16 cellular contexts compared by ENCODE assay signal in genomic region chr14:75461755-75462349, GRCh38.
"Had no signal": no experiment of that assay in that cellular context is flagged by ENCODE, and none has a peak within 500 bp of the region (broad histone marks: within the 10 kb centered on the region; RNA-seq: fewer than 3 reads in every experiment).

No MANE protein-coding gene starts in this region.

- H3K27me3 ChIP-seq: adrenal gland, colonic mucosa, esophagus squamous epithelium, gastroesophageal sphincter, tibial artery had no signal

- DNase-seq: activated CD4-positive, alpha-beta T cell treated with anti-CD3 and anti-CD28 coated beads, Interleukin-2, amount 10 ng/mL, durations not matched to agents 7 days and 5 days; activated CD4-positive, CD25-positive, alpha-beta regulatory T cell treated with anti-CD3 and anti-CD28 coated beads, Interleukin-2, amount 50 U/mL, for 72 hours; activated CD8-positive, alpha-beta memory T cell treated with anti-CD3 and anti-CD28 coated beads, Interleukin-2, amount 10 ng/mL, durations not matched to agents 7 days and 5 days; activated CD8-positive, alpha-beta T cell treated with anti-CD3 and anti-CD28 coated beads for 36 hours; activated T-cell treated with anti-CD3 and anti-CD28 coated beads for 4 hours; adrenal gland; colonic mucosa; esophagus squamous epithelium; hypothalamus; stimulated activated CD4-positive, alpha-beta T cell treated with anti-CD3 and anti-CD28 coated beads, Interleukin-4, amount 100 ng/mL, for 24 hours; stimulated activated naive CD4-positive, alpha-beta T cell treated with Interleukin-2 at 50 U/mL for 16 hours; substantia nigra; T-cell; tibial artery; WERI-Rb-1 had no signal

- H3K9me3 ChIP-seq: adrenal gland, colonic mucosa, esophagus squamous epithelium, gastroesophageal sphincter, tibial artery had no signal

- H3K4me3 ChIP-seq: adrenal gland, colonic mucosa, esophagus squamous epithelium, gastroesophageal sphincter, tibial artery had no signal

- ATAC-seq: activated CD8-positive, alpha-beta memory T cell treated with anti-CD3 and anti-CD28 coated beads, Interleukin-2, amount 10 ng/mL, durations not matched to agents 7 days and 5 days; activated CD8-positive, alpha-beta T cell treated with anti-CD3 and anti-CD28 coated beads for 36 hours; gastroesophageal sphincter; T-cell had no signal

- H3K36me3 ChIP-seq: colonic mucosa, WERI-Rb-1 had no signal

- H3K27ac ChIP-seq: adrenal gland, colonic mucosa, esophagus squamous epithelium, tibial artery, WERI-Rb-1 had no signal
